Comparison of ENCODE assay signal across 18 cellular contexts in the genomic region with DNA sequence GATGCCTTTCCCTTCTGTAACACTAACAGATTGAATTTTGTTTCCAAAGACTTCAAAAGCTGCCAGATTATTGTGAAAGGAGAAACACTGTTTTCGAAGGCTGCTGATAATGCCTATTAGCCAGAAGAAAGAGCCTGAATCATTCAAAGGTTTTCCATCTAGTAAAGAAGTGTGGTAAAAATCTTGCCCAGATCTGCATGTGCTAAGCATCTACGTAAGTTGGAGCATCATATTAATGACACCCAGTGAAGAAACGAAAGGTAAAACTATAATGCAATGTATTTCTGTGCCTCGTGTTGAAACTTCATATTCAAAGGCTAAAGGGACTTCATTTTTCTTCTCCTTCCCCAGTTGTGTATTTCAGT.
A peak's percentile ranks its signal among the peaks of the same experiment; 100 is the strongest.
DNase-seq lines count a peak whose midpoint lies in the region; ATAC-seq, FAIRE-seq and TF ChIP-seq lines count a peak whose summit lies in the region.
"Had no signal": no experiment of that assay in that cellular context is flagged by ENCODE, and none has a peak within 500 bp of the region (broad histone marks: within the 10 kb centered on the region; RNA-seq: fewer than 3 reads in every experiment).

No MANE protein-coding gene starts in this region.

- no peak for FAIRE-seq in endothelial cell of umbilical vein (lab: Jason Lieb, UNC)
- FAIRE-seq: A204.1, GM12892, H1 had no signal

- peak overlapping the region; percentile 81 for H3K4me2 ChIP-seq in endothelial cell of umbilical vein (ENCODE audit: insufficient read depth, low read length)

- CTCF ChIA-PET in endothelial cell of umbilical vein (lab: Charles Lee), result interaction anchor here (0.9 to 2.0 kb wide), 6 partner anchors 20 to 128 kb away, joined by 3 to 16 read pairs (median 6); partner anchors contain the start of gene S1PR1

- H3K27ac ChIP-seq in right atrium auricular region, result peak overlapping the region; percentile 46 to 58
- peak overlapping the region; percentile 98 for H3K27ac ChIP-seq in endothelial cell of umbilical vein (ENCODE audit: insufficient read depth, low read depth, low read length)
- peak overlapping the region; percentile 33 to 69 (median 66) for H3K27ac ChIP-seq in gastrocnemius medialis
- H3K27ac ChIP-seq in upper lobe of left lung, result peak overlapping the region in 3 of 4 donors; percentile 10 to 75 (median 21)

- 80 to 82% methylated on average over 4 of the region's 4 CpGs for WGBS in upper lobe of left lung, 2 donors

- peak overlapping the region; percentile 80 for H3K9ac ChIP-seq in endothelial cell of umbilical vein (replicated peaks; ENCODE audit: extremely low read depth, insufficient read depth, low read length)

- no peaks in the 10 kb centered on the region for H3K9me3 Mint-ChIP-seq in nephron progenitor cell
- H3K9me3 Mint-ChIP-seq: CD4-positive, alpha-beta memory T cell had no signal

- intact Hi-C loops in left cardiac atrium (cut with DNase I), result no loop called here
- intact Hi-C loops in endothelial cell of umbilical vein (cut with micrococcal nuclease), result loop anchor here (1.0 to 5.0 kb wide), 4 partner anchors 12 to 156 kb away; no protein-coding TSS in a partner anchor
- intact Hi-C loops in gastrocnemius medialis (cut with DNase I; ENCODE audit: low total_unique reads), result loop anchor here (10.0 kb wide), 1 partner anchor 71 kb away; the partner anchor contains the start of gene S1PR1

- no peaks in the 10 kb centered on the region for H3K27me3 Mint-ChIP-seq in nephron progenitor cell (ENCODE audit: low read depth, poor library complexity)
- H3K27me3 Mint-ChIP-seq: B cell; CD4-positive, alpha-beta memory T cell had no signal

- H3K27ac Mint-ChIP-seq in nephron progenitor cell, result no peak overlapping the region
- H3K27ac Mint-ChIP-seq: B cell; CD4-positive, alpha-beta memory T cell had no signal

- dilution Hi-C loops in endothelial cell of umbilical vein (cut with MboI; ENCODE audit: extremely low pct_ligation_motif_present, low sequenced_read_pairs), result no loop called here

- no peaks in the 10 kb centered on the region for H3K79me2 ChIP-seq in endothelial cell of umbilical vein (ENCODE audit: control insufficient read depth, insufficient read depth, low read length)

- H3K36me3 ChIP-seq in right atrium auricular region (no peaks in the 10 kb centered on the region), endothelial cell of umbilical vein (ENCODE audit: control insufficient read depth in 2 of 2, extremely low read depth in 1 of 2, insufficient read depth in 2 of 2, low read length in 2 of 2) (no peaks in the 10 kb centered on the region), gastrocnemius medialis (no peaks in the 10 kb centered on the region), upper lobe of left lung (no peaks in the 10 kb centered on the region)
- H3K36me3 ChIP-seq: HAP-1 had no signal

- ATAC-seq in left cardiac atrium, result no peak
- no peak for ATAC-seq in gastrocnemius medialis
- no peak for ATAC-seq in upper lobe of left lung (ENCODE audit: low FRiP score in 2 of 2)
- no peak for ATAC-seq in GM21515 (IDR thresholded peaks at IDR 0.05; ENCODE audit: unreplicated experiment)

- no TSS peak for BruUV-seq in endothelial cell of umbilical vein (replicated peaks; lab: Mats Ljungman, UMichigan)

- DNase-seq in right atrium auricular region (ENCODE audit: low spot score) (no peak), left cardiac atrium (no peak), endothelial cell of umbilical vein (ENCODE audit: low read depth, low spot score) (no peak), gastrocnemius medialis (no peak), upper lobe of left lung (no peak), CD1c-positive myeloid dendritic cell (ENCODE audit: extremely low spot score) (no peak), nephron progenitor cell (no peak)
- DNase-seq: C1 segment of cervical spinal cord; CD4-positive, alpha-beta memory T cell; DMS153; DND-41; GDM1 had no signal

- no peaks in the 10 kb centered on the region for H3K36me3 Mint-ChIP-seq in nephron progenitor cell (ENCODE audit: low read depth)
- H3K36me3 Mint-ChIP-seq: CD4-positive, alpha-beta memory T cell had no signal

- H3K4me3 ChIP-seq in right atrium auricular region (no peak overlapping the region), endothelial cell of umbilical vein (replicated peaks in 1 of 3; ENCODE audit: insufficient read depth in 1 of 3, low read depth in 1 of 3, low read length in 3 of 3) (peak overlapping the region in 1 of 3 experiments; percentile 35), gastrocnemius medialis (no peak overlapping the region), upper lobe of left lung (no peak overlapping the region)
- H3K4me3 ChIP-seq: HAP-1 had no signal

- TF ChIP-seq POLR2A in endothelial cell of umbilical vein (IDR thresholded peaks at IDR 0.05; ENCODE audit: low read depth, low read length), result no peak
- TF ChIP-seq POLR2A in gastrocnemius medialis (IDR thresholded peaks at IDR 0.05), result no peak
- no peak for TF ChIP-seq POLR2A in upper lobe of left lung (IDR thresholded peaks at IDR 0.05)

- peak overlapping the region; percentile 9 for H2AFZ ChIP-seq in endothelial cell of umbilical vein (ENCODE audit: low read depth, low read length)

- peaks cover 0 to 18% of the 10 kb centered on the region in 2 donors for H3K4me1 ChIP-seq in right atrium auricular region
- H3K4me1 ChIP-seq in endothelial cell of umbilical vein (ENCODE audit: control insufficient read depth, extremely low read depth, insufficient read depth, low read length), result peaks cover 37% of the 10 kb centered on the region
- no peaks in the 10 kb centered on the region for H3K4me1 ChIP-seq in gastrocnemius medialis
- peaks cover 0 to 18% (median 4%) of the 10 kb centered on the region in 4 donors for H3K4me1 ChIP-seq in upper lobe of left lung

- no peaks in the 10 kb centered on the region for H3K4me1 Mint-ChIP-seq in nephron progenitor cell
- H3K4me1 Mint-ChIP-seq: B cell had no signal

- no peak for TF ChIP-seq EP300 in upper lobe of left lung (IDR thresholded peaks at IDR 0.05)

- POLR2A ChIA-PET in endothelial cell of umbilical vein (lab: Charles Lee), result interaction anchor here (2.3 kb wide), 1 partner anchor 75 kb away, joined by 8 read pairs; no protein-coding TSS in a partner anchor

- TF ChIP-seq CTCF in right atrium auricular region (IDR thresholded peaks at IDR 0.05), result no peak
- no peak for TF ChIP-seq CTCF in endothelial cell of umbilical vein (IDR thresholded peaks at IDR 0.05; ENCODE audit: extremely low read depth in 1 of 2, insufficient read depth in 1 of 2, low read depth in 1 of 2, low read length in 2 of 2)
- no peak for TF ChIP-seq CTCF in gastrocnemius medialis (IDR thresholded peaks at IDR 0.05 in 4 of 5, conservative IDR thresholded peaks at IDR 0.05 in 1 of 5)
- TF ChIP-seq CTCF in upper lobe of left lung (IDR thresholded peaks at IDR 0.05), result no peak
- TF ChIP-seq CTCF in nephron progenitor cell (IDR thresholded peaks at IDR 0.05), result no peak

- in situ Hi-C loops in gastrocnemius medialis (cut with MboI; ENCODE audit: low sequenced_read_pairs in 4 of 4), result no loop called here

- H3K4me3 Mint-ChIP-seq in nephron progenitor cell, result no peak overlapping the region
- H3K4me3 Mint-ChIP-seq: B cell; CD4-positive, alpha-beta memory T cell had no signal

- no peaks in the 10 kb centered on the region for H4K20me1 ChIP-seq in endothelial cell of umbilical vein (replicated peaks; ENCODE audit: control insufficient read depth, extremely low read depth, insufficient read depth, low read length)

- H3K9me3 ChIP-seq in right atrium auricular region, result no peaks in the 10 kb centered on the region
- H3K9me3 ChIP-seq in endothelial cell of umbilical vein (replicated peaks; ENCODE audit: control insufficient read depth, insufficient read depth, low read length), result no peaks in the 10 kb centered on the region
- no peaks in the 10 kb centered on the region for H3K9me3 ChIP-seq in gastrocnemius medialis
- no peaks in the 10 kb centered on the region for H3K9me3 ChIP-seq in upper lobe of left lung
- H3K9me3 ChIP-seq: HAP-1 had no signal

- H3K27me3 ChIP-seq in right atrium auricular region (no peaks in the 10 kb centered on the region), endothelial cell of umbilical vein (ENCODE audit: control insufficient read depth in 2 of 2, insufficient read depth in 2 of 2, low read length in 2 of 2) (no peaks in the 10 kb centered on the region), gastrocnemius medialis (no peaks in the 10 kb centered on the region), upper lobe of left lung (no peaks in the 10 kb centered on the region)

- H3K9me1 ChIP-seq in endothelial cell of umbilical vein (replicated peaks; ENCODE audit: control insufficient read depth, extremely low read depth, insufficient read depth, low read length), result no peaks in the 10 kb centered on the region

TF ChIP-seq in endothelial cell of umbilical vein, 7 proteins besides CTCF, POLR2A, EP300 and RAD21:
- TF ChIP-seq JUN (IDR thresholded peaks at IDR 0.05; ENCODE audit: borderline replicate concordance, insufficient read depth, insufficient read length, low read depth), result no peak
- no peak for TF ChIP-seq EZH2 (IDR thresholded peaks at IDR 0.05; ENCODE audit: borderline replicate concordance, low read depth, low read length, severe bottlenecking)
- no peak for TF ChIP-seq GATA2 (IDR thresholded peaks at IDR 0.05; ENCODE audit: insufficient read depth, insufficient read length, low read depth, low read length)

Comparison
In these comparisons a context has a peak if more than half of its experiments do, and no peak if none do; other contexts are left out.
1. H3K27ac ChIP-seq: peak in every context shown above with its lines; median percentile 98 in endothelial cell of umbilical vein; 66 in gastrocnemius medialis; 52 in right atrium auricular region; 21 in upper lobe of left lung.
2. intact Hi-C loops: an anchor here in endothelial cell of umbilical vein (1.0 to 5.0 kb wide) and gastrocnemius medialis (10.0 kb wide); none called in left cardiac atrium.